ENCODE assay signal across 1 cellular context in the genomic region with DNA sequence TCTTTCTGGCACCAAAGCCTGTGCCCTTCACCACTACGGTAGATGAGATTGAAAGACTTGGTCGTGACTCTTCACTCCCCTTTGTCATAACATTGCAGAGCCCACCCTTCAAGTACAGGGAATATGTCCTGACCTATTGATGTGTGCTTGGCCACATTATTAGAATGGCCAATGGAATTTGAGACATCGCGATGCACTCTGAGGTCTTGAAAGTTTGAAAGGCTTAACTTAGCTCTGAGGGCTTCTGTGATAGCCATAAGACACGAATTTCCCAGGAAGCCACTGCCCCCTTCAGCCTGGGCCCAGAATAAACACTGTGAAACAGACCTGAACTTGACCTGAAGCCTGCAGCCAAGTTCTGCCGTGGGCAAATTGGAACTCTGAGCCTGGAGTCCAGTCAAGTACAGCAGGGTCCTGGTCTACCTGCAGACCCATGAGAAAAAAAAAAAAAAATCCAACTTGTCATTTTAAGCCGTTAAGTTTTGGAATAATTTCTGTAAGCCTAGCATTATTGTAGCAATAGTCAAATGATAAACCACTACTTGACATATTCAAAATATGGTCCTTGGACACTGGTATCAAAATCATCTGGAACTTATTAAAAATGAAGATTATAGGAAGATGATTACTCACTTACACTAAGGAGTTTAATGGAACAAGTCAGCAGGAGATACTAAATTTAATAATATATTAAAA.
A peak's percentile ranks its signal among the peaks of the same experiment; 100 is the strongest.
TF ChIP-seq lines count a peak whose summit lies in the region.

No MANE protein-coding gene starts in this region.

TF ChIP-seq in GM12878, 131 proteins besides CTCF, POLR2A, EP300 and RAD21:
- TF ChIP-seq SMC3 (IDR thresholded peaks at IDR 0.05; ENCODE audit: borderline replicate concordance, low read length) (peak; percentile 56), NFYA (IDR thresholded peaks at IDR 0.05; ENCODE audit: borderline replicate concordance, low read depth, low read length) (no peak), CHD4 (IDR thresholded peaks at IDR 0.05) (no peak), CREB1 (IDR thresholded peaks at IDR 0.05; ENCODE audit: low read depth) (no peak), CHD2 (IDR thresholded peaks at IDR 0.05; ENCODE audit: borderline replicate concordance, low read depth, low read length) (0 out of 2 replicates have a peak, but pooled peaks have one; percentile 22), KDM1A (IDR thresholded peaks at IDR 0.05; ENCODE audit: borderline replicate concordance) (no peak)
TF ChIP-seq in GM12878: peak in this region for 2.
